9 cellular contexts compared by ENCODE assay signal in genomic region chr20:53162251-53162835, GRCh38.
A peak's percentile ranks its signal among the peaks of the same experiment; 100 is the strongest.
DNase-seq lines count a peak whose midpoint lies in the region; ATAC-seq and TF ChIP-seq lines count a peak whose summit lies in the region.
"Had no signal": no experiment of that assay in that cellular context is flagged by ENCODE, and none has a peak within 500 bp of the region (broad histone marks: within the 10 kb centered on the region; RNA-seq: fewer than 3 reads in every experiment).

No MANE protein-coding gene starts in this region.

- TF ChIP-seq POLR2A in uterus (IDR thresholded peaks at IDR 0.05), result no peak

- intact Hi-C loops in uterus (cut with DNase I; ENCODE audit: low total_unique reads), result no loop called here

- H3K27ac ChIP-seq in VCaP, result no peak overlapping the region
- peak overlapping the region; percentile 40 to 52 for H3K27ac ChIP-seq in uterus
- H3K27ac ChIP-seq: HL-60 had no signal

- ATAC-seq in HG02588 (IDR thresholded peaks at IDR 0.05; ENCODE audit: unreplicated experiment) (no peak), HG03175 (IDR thresholded peaks at IDR 0.05; ENCODE audit: unreplicated experiment) (no peak)

- no peaks in the 10 kb centered on the region for H3K36me3 ChIP-seq in uterus

- TF ChIP-seq CTCF in VCaP (conservative IDR thresholded peaks at IDR 0.05) (peak; percentile 23; the same call in 1 of the 2 replicates), uterus (IDR thresholded peaks at IDR 0.05) (peak in 1 of 4 experiments; percentile 38)

- DNase-seq in DMS 273 (lab: John Stamatoyannopoulos, UW; ENCODE audit: unreplicated experiment) (peak; percentile 88), LoVo (ENCODE audit: low spot score) (peak; percentile 33), iPS-NIHi11 (ENCODE audit: low spot score) (peak; percentile 80), uterus (peak; percentile 45 to 48), SW 1271 (lab: John Stamatoyannopoulos, UW) (no peak)

- no peaks in the 10 kb centered on the region for H3K27me3 ChIP-seq in uterus

- no peaks in the 10 kb centered on the region for H3K9me3 ChIP-seq in uterus

- peak overlapping the region in 1 of 2 donors; percentile 18 for H3K4me3 ChIP-seq in uterus

- H3K4me1 ChIP-seq in uterus, result no peaks in the 10 kb centered on the region

Comparison
In these comparisons a context has a peak if more than half of its experiments do, and no peak if none do; other contexts are left out.
1. DNase-seq: peak in DMS 273 (single experiment), LoVo (single experiment), iPS-NIHi11 (single experiment) and uterus (2 of 2); none in SW 1271 (0 of 2).